In the genomic region with DNA sequence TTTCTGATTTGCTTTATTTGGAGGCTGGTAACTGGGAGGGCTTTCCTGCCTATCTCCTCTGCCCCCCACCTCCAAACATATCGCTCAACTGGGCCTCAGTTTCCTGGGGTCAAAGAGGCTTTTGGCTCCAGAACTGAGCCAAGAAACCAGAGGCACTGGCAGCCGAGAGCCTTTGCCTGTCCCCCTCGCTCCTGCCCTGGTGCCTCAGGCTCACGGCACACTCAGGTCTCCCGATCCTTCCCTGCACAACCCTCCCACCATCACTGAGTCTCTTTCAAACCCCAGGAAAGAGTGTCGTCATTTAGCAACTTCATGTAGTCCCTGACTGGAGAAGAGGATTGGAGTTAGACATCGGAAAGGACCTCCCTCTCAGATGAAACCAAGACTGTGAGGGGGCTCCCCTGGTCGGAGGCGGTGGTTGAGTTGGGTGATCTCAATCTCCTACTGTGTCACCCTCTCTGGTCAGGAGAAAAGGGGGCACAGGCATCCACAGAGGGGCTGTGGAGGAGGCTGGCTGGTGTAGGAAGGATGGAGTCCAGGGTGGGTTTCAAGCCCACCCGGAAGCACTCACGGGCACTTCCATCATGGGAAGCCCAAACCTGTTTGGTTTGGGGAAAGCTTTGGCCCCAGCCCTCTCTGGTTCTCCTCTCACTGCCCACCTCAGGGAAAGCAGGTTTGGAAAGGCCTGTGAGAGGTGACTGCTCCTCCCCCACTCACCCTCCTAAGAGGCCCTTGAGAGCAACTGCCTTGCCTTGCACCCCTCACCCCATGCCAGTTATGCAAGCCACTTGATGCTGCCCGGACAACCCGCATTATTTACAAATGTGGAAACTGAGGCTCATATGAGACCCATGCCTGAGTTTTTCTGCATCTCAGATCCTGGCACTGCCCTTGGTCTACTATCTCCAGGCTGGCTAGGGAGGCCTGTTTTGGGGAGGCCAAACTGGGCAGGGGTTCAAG, we compare ENCODE assay signal across 10 cellular contexts.
DNase-seq lines count a peak whose midpoint lies in the region; ATAC-seq and TF ChIP-seq lines count a peak whose summit lies in the region.
"Had no signal": no experiment of that assay in that cellular context is flagged by ENCODE, and none has a peak within 500 bp of the region (broad histone marks: within the 10 kb centered on the region; RNA-seq: fewer than 3 reads in every experiment).

No MANE protein-coding gene starts in this region.

- dilution Hi-C loops in mammary epithelial cell (cut with HindIII; ENCODE audit: low sequenced_read_pairs), result no loop called here

- H3K27me3 ChIP-seq in breast epithelium (no peaks in the 10 kb centered on the region), mammary epithelial cell (ENCODE audit: insufficient read depth, low read length) (peaks cover 2% of the 10 kb centered on the region), iPS-15b (ENCODE audit: control insufficient read depth, insufficient read depth, low read length) (no peaks in the 10 kb centered on the region), psoas muscle (ENCODE audit: insufficient read depth in 3 of 3, low read length in 2 of 3) (no peaks in the 10 kb centered on the region), vagina (no peaks in the 10 kb centered on the region), Peyer's patch (no peaks in the 10 kb centered on the region)

- TF ChIP-seq POLR2A in breast epithelium (IDR thresholded peaks at IDR 0.05), result no peak
- no peak for TF ChIP-seq POLR2A in vagina (IDR thresholded peaks at IDR 0.05)
- no peak for TF ChIP-seq POLR2A in Peyer's patch (IDR thresholded peaks at IDR 0.05)

- no peaks in the 10 kb centered on the region for H4K20me1 ChIP-seq in mammary epithelial cell (ENCODE audit: insufficient read depth, low read length)

- H3K4me2 ChIP-seq in mammary epithelial cell (ENCODE audit: insufficient read depth, low read depth, low read length), result no peak overlapping the region

- POLR2A ChIA-PET in activated CD4-positive, alpha-beta T cell treated with anti-CD3 and anti-CD28 coated beads for 36 hours (lab: Charles Lee), result no interaction called here

- peaks cover under 1 to 30% of the 10 kb centered on the region in 2 donors for H3K4me1 ChIP-seq in breast epithelium
- peaks cover 8% of the 10 kb centered on the region for H3K4me1 ChIP-seq in mammary epithelial cell (ENCODE audit: insufficient read depth, low read length)
- peaks cover 13% of the 10 kb centered on the region for H3K4me1 ChIP-seq in iPS-15b (ENCODE audit: control insufficient read depth, insufficient read depth, low read length)
- H3K4me1 ChIP-seq in psoas muscle, result peaks cover 81% of the 10 kb centered on the region
- peaks cover 99% of the 10 kb centered on the region for H3K4me1 ChIP-seq in vagina
- H3K4me1 ChIP-seq in Peyer's patch, result peaks cover 0 to 50% (median 0%) of the 10 kb centered on the region in 4 donors

- H3K9me3 ChIP-seq in breast epithelium, result no peaks in the 10 kb centered on the region
- no peaks in the 10 kb centered on the region for H3K9me3 ChIP-seq in mammary epithelial cell (replicated peaks; ENCODE audit: insufficient read depth, low read length)
- H3K9me3 ChIP-seq in iPS-15b (ENCODE audit: control insufficient read depth, insufficient read depth, low read length), result no peaks in the 10 kb centered on the region
- no peaks in the 10 kb centered on the region for H3K9me3 ChIP-seq in psoas muscle
- no peaks in the 10 kb centered on the region for H3K9me3 ChIP-seq in vagina
- H3K9me3 ChIP-seq in Peyer's patch, result no peaks in the 10 kb centered on the region

- BruUV-seq in mammary epithelial cell (replicated peaks; lab: Mats Ljungman, UMichigan), result no TSS peak

- H3K4me1 Mint-ChIP-seq in activated CD4-positive, alpha-beta T cell treated with anti-CD3 and anti-CD28 coated beads for 36 hours, result no peaks in the 10 kb centered on the region

- CTCF ChIA-PET in mammary epithelial cell (lab: Charles Lee; ENCODE audit: low non-redundant PET), result no interaction called here
- CTCF ChIA-PET in activated CD4-positive, alpha-beta T cell treated with anti-CD3 and anti-CD28 coated beads for 36 hours (lab: Charles Lee), result no interaction called here

- H3K27ac Mint-ChIP-seq in activated CD4-positive, alpha-beta T cell treated with anti-CD3 and anti-CD28 coated beads for 36 hours, result no peak overlapping the region
- H3K27ac Mint-ChIP-seq: activated CD4-positive, alpha-beta T cell treated with anti-CD3 and anti-CD28 coated beads, Interleukin-2, amount 10 ng/mL, durations not matched to agents 7 days and 5 days had no signal

- no peak overlapping the region for H3K4me3 Mint-ChIP-seq in activated CD4-positive, alpha-beta T cell treated with anti-CD3 and anti-CD28 coated beads for 36 hours
- H3K4me3 Mint-ChIP-seq: activated CD4-positive, alpha-beta T cell treated with anti-CD3 and anti-CD28 coated beads, Interleukin-2, amount 10 ng/mL, durations not matched to agents 7 days and 5 days had no signal

- DNase-seq in breast epithelium (ENCODE audit: low spot score in 2 of 2), result no peak
- no peak for DNase-seq in mammary epithelial cell
- DNase-seq in psoas muscle, result peak; percentile 7 to 14
- DNase-seq in vagina (ENCODE audit: extremely low spot score in 2 of 2), result no peak
- no peak for DNase-seq in NCI-H226
- no peak for DNase-seq in activated CD4-positive, alpha-beta T cell treated with anti-CD3 and anti-CD28 coated beads for 36 hours
- no peak for DNase-seq in Peyer's patch
- DNase-seq: activated CD4-positive, alpha-beta T cell treated with anti-CD3 and anti-CD28 coated beads, Interleukin-2, amount 10 ng/mL, durations not matched to agents 7 days and 5 days; T-helper 2 cell had no signal

- intact Hi-C loops in breast epithelium (cut with DNase I; ENCODE audit: low total_unique reads), result no loop called here
- intact Hi-C loops in mammary epithelial cell (cut with micrococcal nuclease), result no loop called here
- intact Hi-C loops in psoas muscle (cut with DNase I), result loop anchor here in 1 of 2 donors (5.0 kb wide), 1 partner anchor 47 kb away; no protein-coding TSS in a partner anchor
- intact Hi-C loops in vagina (cut with DNase I), result loop anchor here (5.0 kb wide), 2 partner anchors 37 to 38 kb away; no protein-coding TSS in a partner anchor
- intact Hi-C loops in activated CD4-positive, alpha-beta T cell treated with anti-CD3 and anti-CD28 coated beads for 36 hours (cut with DNase I, micrococcal nuclease), result no loop called here

- no peaks in the 10 kb centered on the region for H3K79me2 ChIP-seq in mammary epithelial cell (ENCODE audit: insufficient read depth, low read length)

- H3K9me3 Mint-ChIP-seq in activated CD4-positive, alpha-beta T cell treated with anti-CD3 and anti-CD28 coated beads for 36 hours (ENCODE audit: low read depth), result no peaks in the 10 kb centered on the region
- H3K9me3 Mint-ChIP-seq: activated CD4-positive, alpha-beta T cell treated with anti-CD3 and anti-CD28 coated beads, Interleukin-2, amount 10 ng/mL, durations not matched to agents 7 days and 5 days had no signal

- peaks cover 17% of the 10 kb centered on the region for H3K27me3 Mint-ChIP-seq in activated CD4-positive, alpha-beta T cell treated with anti-CD3 and anti-CD28 coated beads for 36 hours

- H3K9ac ChIP-seq in mammary epithelial cell (ENCODE audit: insufficient read depth, low read length), result no peak overlapping the region
- peak overlapping the region; percentile 24 for H3K9ac ChIP-seq in iPS-15b (ENCODE audit: low read depth, low read length)

- H3K4me3 ChIP-seq in breast epithelium (peak overlapping the region; percentile 59 to 76 (median 59)), mammary epithelial cell (replicated peaks in 1 of 3; ENCODE audit: insufficient read depth in 1 of 3, low read depth in 2 of 3, low read length in 3 of 3) (no peak overlapping the region), iPS-15b (ENCODE audit: low read depth, low read length) (no peak overlapping the region), psoas muscle (peak overlapping the region; percentile 75), vagina (peak overlapping the region; percentile 59 to 69), Peyer's patch (peak overlapping the region in 2 of 4 donors; percentile 57 to 67)

- ATAC-seq in psoas muscle, result no peak
- ATAC-seq in activated CD4-positive, alpha-beta T cell treated with anti-CD3 and anti-CD28 coated beads for 36 hours, result no peak

- no peak overlapping the region for H2AFZ ChIP-seq in mammary epithelial cell (ENCODE audit: low read depth, low read length)

- no peaks in the 10 kb centered on the region for H3K36me3 Mint-ChIP-seq in activated CD4-positive, alpha-beta T cell treated with anti-CD3 and anti-CD28 coated beads for 36 hours (ENCODE audit: low read depth)

- H3K36me3 ChIP-seq in breast epithelium, result no peaks in the 10 kb centered on the region
- no peaks in the 10 kb centered on the region for H3K36me3 ChIP-seq in mammary epithelial cell (ENCODE audit: insufficient read depth, low read length)
- no peaks in the 10 kb centered on the region for H3K36me3 ChIP-seq in iPS-15b (ENCODE audit: control insufficient read depth, insufficient read depth, low read length)
- H3K36me3 ChIP-seq in psoas muscle (ENCODE audit: insufficient read depth in 1 of 2, low read depth in 1 of 2), result no peaks in the 10 kb centered on the region
- no peaks in the 10 kb centered on the region for H3K36me3 ChIP-seq in vagina
- H3K36me3 ChIP-seq in Peyer's patch, result no peaks in the 10 kb centered on the region

- TF ChIP-seq CTCF in breast epithelium (IDR thresholded peaks at IDR 0.05) (no peak), mammary epithelial cell (conservative IDR thresholded peaks at IDR 0.05 in 1 of 2, IDR thresholded peaks at IDR 0.05 in 1 of 2; ENCODE audit: extremely low read depth in 1 of 2, insufficient read depth in 1 of 2, low read depth in 1 of 2, low read length in 2 of 2) (no peak), psoas muscle (IDR thresholded peaks at IDR 0.05) (no peak), vagina (IDR thresholded peaks at IDR 0.05) (no peak), Peyer's patch (IDR thresholded peaks at IDR 0.05) (no peak)

- WGBS in mammary epithelial cell (ENCODE audit: low coverage, missing lambda C conversion rate), result 64% methylated on average over 11 of the region's 13 CpGs
- WGBS in psoas muscle, 3 donors, result 73 to 77% (median 73%) methylated on average over 13 of the region's 13 CpGs

- H3K27ac ChIP-seq in breast epithelium, result peak overlapping the region; percentile 80 to 96
- H3K27ac ChIP-seq in mammary epithelial cell (ENCODE audit: insufficient read depth, low read depth, low read length), result no peak overlapping the region
- peak overlapping the region; percentile 87 for H3K27ac ChIP-seq in psoas muscle
- H3K27ac ChIP-seq in vagina, result peak overlapping the region; percentile 87
- peak overlapping the region in 2 of 4 donors; percentile 80 to 92 for H3K27ac ChIP-seq in Peyer's patch

- in situ Hi-C loops in mammary epithelial cell (cut with MboI; ENCODE audit: low sequenced_read_pairs in 2 of 2), result no loop called here

Comparison
In these comparisons a context has a peak if more than half of its experiments do, and no peak if none do; other contexts are left out.
1. H3K4me3 ChIP-seq: peak in breast epithelium (3 of 3), psoas muscle (single experiment) and vagina (2 of 2); none in mammary epithelial cell (0 of 3) and iPS-15b (single experiment).
2. DNase-seq: peak in psoas muscle (2 of 2); none in breast epithelium (0 of 2), mammary epithelial cell (single experiment), vagina (0 of 2), NCI-H226 (single experiment), activated CD4-positive, alpha-beta T cell treated with anti-CD3 and anti-CD28 coated beads for 36 hours (single experiment) and Peyer's patch (0 of 3).